ENCODE assay signal across 22 cellular contexts in genomic region chr1:198772626-198773025, GRCh38.
DNase-seq lines count a peak whose midpoint lies in the region; ATAC-seq, FAIRE-seq and TF ChIP-seq lines count a peak whose summit lies in the region.
"Had no signal": no experiment of that assay in that cellular context is flagged by ENCODE, and none has a peak within 500 bp of the region (broad histone marks: within the 10 kb centered on the region; RNA-seq: fewer than 3 reads in every experiment).

No MANE protein-coding gene starts in this region.

- peaks cover 39% of the 10 kb centered on the region for H3K4me1 ChIP-seq in A673 (ENCODE audit: insufficient read depth, low read length, poor library complexity, severe bottlenecking)
- H3K4me1 ChIP-seq in kidney (ENCODE audit: control insufficient read depth in 1 of 2, insufficient read depth in 1 of 2, low read depth in 1 of 2, low read length in 2 of 2), result no peaks in the 10 kb centered on the region
- H3K4me1 ChIP-seq in mucosa of descending colon (ENCODE audit: low read depth), result no peaks in the 10 kb centered on the region

- ATAC-seq in mucosa of descending colon, result no peak
- ATAC-seq in activated naive CD4-positive, alpha-beta T cell treated with anti-CD3 and anti-CD28 coated beads, Interleukin-2, amount 50 U/mL, for 72 hours, result no peak
- ATAC-seq: PC-3 had no signal

- intact Hi-C loops in A673 (cut with micrococcal nuclease; ENCODE audit: unreplicated experiment) (loop anchor here (5.0 to 10.0 kb wide), 4 partner anchors 122 to 780 kb away; no protein-coding TSS in a partner anchor), kidney (cut with DNase I) (no loop called here), mucosa of descending colon (cut with DNase I, micrococcal nuclease) (no loop called here)

- H3K27ac Mint-ChIP-seq in activated naive CD4-positive, alpha-beta T cell treated with anti-CD3 and anti-CD28 coated beads, Interleukin-2, amount 50 U/mL, for 72 hours, result no peak overlapping the region
- H3K27ac Mint-ChIP-seq: CD8-positive, alpha-beta memory T cell had no signal

- H3K36me3 ChIP-seq in A673 (ENCODE audit: insufficient read depth, low read length, poor library complexity, severe bottlenecking) (no peaks in the 10 kb centered on the region), brain microvascular endothelial cell (replicated peaks) (no peaks in the 10 kb centered on the region), kidney (ENCODE audit: control insufficient read depth in 1 of 2, insufficient read depth in 2 of 2, low read length in 2 of 2) (no peaks in the 10 kb centered on the region), mucosa of descending colon (ENCODE audit: low read depth) (no peaks in the 10 kb centered on the region)

- CTCF ChIA-PET in A673 (lab: Charles Lee), result interaction anchor here (1.4 to 1.5 kb wide), 2 partner anchors 340 to 691 kb away, joined by 4 to 5 read pairs; no protein-coding TSS in a partner anchor

- H3K9me3 ChIP-seq in A673 (ENCODE audit: low read depth, low read length, poor library complexity, severe bottlenecking), result no peaks in the 10 kb centered on the region
- no peaks in the 10 kb centered on the region for H3K9me3 ChIP-seq in kidney (ENCODE audit: control insufficient read depth in 1 of 2, low read length in 2 of 2)
- H3K9me3 ChIP-seq in mucosa of descending colon, result no peaks in the 10 kb centered on the region

- no TSS peak for BruUV-seq in A673 (replicated peaks; lab: Mats Ljungman, UMichigan)

- no peaks in the 10 kb centered on the region for H3K36me3 Mint-ChIP-seq in activated naive CD4-positive, alpha-beta T cell treated with anti-CD3 and anti-CD28 coated beads, Interleukin-2, amount 50 U/mL, for 72 hours

- H3K9ac ChIP-seq in kidney (ENCODE audit: low read length in 2 of 2), result no peak overlapping the region

- peak; percentile 32 for FAIRE-seq in kidney (lab: Jason Lieb, UNC)
- FAIRE-seq: G401.6, GM12892 had no signal

- POLR2A ChIA-PET in A673 (lab: Charles Lee; ENCODE audit: low non-redundant PET), result no interaction called here

- H3K27ac ChIP-seq in A673 (ENCODE audit: low read depth, low read length, poor library complexity, severe bottlenecking), result peak overlapping the region; percentile 56
- H3K27ac ChIP-seq in brain microvascular endothelial cell, result peak overlapping the region; percentile 8
- H3K27ac ChIP-seq in kidney (ENCODE audit: low read depth in 2 of 2, low read length in 2 of 2), result no peak overlapping the region
- H3K27ac ChIP-seq: C4-2B had no signal

- no peaks in the 10 kb centered on the region for H3K9me3 Mint-ChIP-seq in activated naive CD4-positive, alpha-beta T cell treated with anti-CD3 and anti-CD28 coated beads, Interleukin-2, amount 50 U/mL, for 72 hours
- H3K9me3 Mint-ChIP-seq: CD8-positive, alpha-beta memory T cell had no signal

- DNase-seq in A673 (ENCODE audit: low spot score), result no peak
- DNase-seq in OCI-M1 (lab: John Stamatoyannopoulos, UW), result peak; percentile 54
- peak; percentile 60 for DNase-seq in brain microvascular endothelial cell
- DNase-seq in kidney, result no peak
- no peak for DNase-seq in mucosa of descending colon
- no peak for DNase-seq in activated naive CD4-positive, alpha-beta T cell treated with anti-CD3 and anti-CD28 coated beads, Interleukin-2, amount 50 U/mL, for 72 hours (ENCODE audit: low spot score in 2 of 2)
- no peak for DNase-seq in DMS53 (lab: John Stamatoyannopoulos, UW)
- DNase-seq: Calu3; CD8-positive, alpha-beta memory T cell; DMS153; GOT3; HCEC 1CT; KBM-7; NCI-H1105; NCI-H2029 treated with DMSO at 0.1 percent for 48 hours; NCI-H2171; NCI-H524 treated with DMSO at 0.1 percent for 48 hours; PC-3; Right ventricle myocardium superior had no signal

- in situ Hi-C loops in brain microvascular endothelial cell (cut with HindIII; ENCODE audit: low pct_ligation_motif_present, low sequenced_read_pairs), result no loop called here

- H3K4me3 ChIP-seq in A673 (ENCODE audit: low read depth, low read length, poor library complexity, severe bottlenecking), result no peak overlapping the region
- no peak overlapping the region for H3K4me3 ChIP-seq in brain microvascular endothelial cell (ENCODE audit: low read depth, low read length)
- no peak overlapping the region for H3K4me3 ChIP-seq in kidney (ENCODE audit: low read length in 2 of 2)
- no peak overlapping the region for H3K4me3 ChIP-seq in mucosa of descending colon

- no peaks in the 10 kb centered on the region for H3K27me3 ChIP-seq in A673 (replicated peaks; ENCODE audit: insufficient read depth, low read depth, low read length, poor library complexity)
- no peaks in the 10 kb centered on the region for H3K27me3 ChIP-seq in brain microvascular endothelial cell (replicated peaks)

- TF ChIP-seq CTCF in A673 (conservative IDR thresholded peaks at IDR 0.05; ENCODE audit: low read depth, low read length) (no peak), brain microvascular endothelial cell (IDR thresholded peaks at IDR 0.05; ENCODE audit: low read depth, low read length, missing control alignments) (no peak), kidney (IDR thresholded peaks at IDR 0.05; ENCODE audit: borderline replicate concordance, extremely low read depth, insufficient read depth) (no peak), mucosa of descending colon (IDR thresholded peaks at IDR 0.05) (no peak)

Comparison
In these comparisons a context has a peak if more than half of its experiments do, and no peak if none do; other contexts are left out.
1. DNase-seq: peak in OCI-M1 (single experiment) and brain microvascular endothelial cell (single experiment); none in A673 (single experiment), kidney (single experiment), mucosa of descending colon (0 of 3), activated naive CD4-positive, alpha-beta T cell treated with anti-CD3 and anti-CD28 coated beads, Interleukin-2, amount 50 U/mL, for 72 hours (0 of 2) and DMS53 (single experiment).
2. H3K27ac ChIP-seq: peak in A673 (single experiment) and brain microvascular endothelial cell (single experiment); none in kidney (0 of 2).